ENCODE assay signal across 19 cellular contexts in genomic region chr21:45951676-45952075, GRCh38. TPM values are rescaled to one million over a fixed set of nuclear protein-coding genes. Genes with fewer than 3 reads are reported as not detected.
DNase-seq lines count a peak whose midpoint lies in the region; ATAC-seq and TF ChIP-seq lines count a peak whose summit lies in the region.
"Had no signal": no experiment of that assay in that cellular context is flagged by ENCODE, and none has a peak within 500 bp of the region (broad histone marks: within the 10 kb centered on the region; RNA-seq: fewer than 3 reads in every experiment).

No MANE protein-coding gene starts in this region.

- H3K27me3 ChIP-seq in right cardiac atrium (ENCODE audit: control insufficient read depth, insufficient read depth): no peaks in the 10 kb centered on the region
- H3K27me3 ChIP-seq in osteoblast (ENCODE audit: insufficient read depth, low read length): peaks cover 14% of the 10 kb centered on the region
- no peaks in the 10 kb centered on the region for H3K27me3 ChIP-seq in vagina

- no peaks in the 10 kb centered on the region for H4K20me1 ChIP-seq in osteoblast (ENCODE audit: insufficient read depth, low read length)

- H3K27ac ChIP-seq in right cardiac atrium (ENCODE audit: low read length): no peak overlapping the region
- H3K27ac ChIP-seq in osteoblast (ENCODE audit: low read depth, low read length): no peak overlapping the region
- peak overlapping the region; percentile 70 for H3K27ac ChIP-seq in vagina
- H3K27ac ChIP-seq: C4-2B, KMS-11, PC-9 had no signal

- H3K4me1 ChIP-seq in right cardiac atrium (ENCODE audit: control insufficient read depth, insufficient read depth, low read length) (no peaks in the 10 kb centered on the region), osteoblast (ENCODE audit: insufficient read depth, low read length) (peaks cover 7% of the 10 kb centered on the region), vagina (peaks cover 48% of the 10 kb centered on the region)

- peak; percentile 29 for DNase-seq in Right ventricle myocardium superior
- no peak for DNase-seq in right cardiac atrium
- peak; percentile 42 for DNase-seq in ecto neural progenitor cell (ENCODE audit: low spot score)
- peak; percentile 36 for DNase-seq in osteoblast (ENCODE audit: insufficient read length, low spot score, missing footprints)
- DNase-seq in vagina (ENCODE audit: extremely low spot score in 2 of 2): no peak
- DNase-seq in hippocampal formation (lab: John Stamatoyannopoulos, UW): no peak
- DNase-seq in mucosa of gallbladder (ENCODE audit: low spot score): no peak
- DNase-seq in NCI-H748 treated with DMSO at 0.1 percent for 48 hours (lab: John Stamatoyannopoulos, UW): no peak
- DNase-seq: 8988T, IMR-90, NCI-H1092 treated with DMSO at 0.1 percent for 48 hours, NCI-H1436 treated with DMSO at 0.1 percent for 48 hours, NCI-H2029 treated with DMSO at 0.1 percent for 48 hours, NCI-H226, PC-9, RPMI8226 had no signal

- WGBS in right cardiac atrium: 86% methylated on average over 15 of the region's 15 CpGs

- H2AFZ ChIP-seq in osteoblast (ENCODE audit: low read length): no peak overlapping the region
- H2AFZ ChIP-seq: PC-9 had no signal

- H3K4me3 ChIP-seq in right cardiac atrium (ENCODE audit: low read length) (no peak overlapping the region), osteoblast (ENCODE audit: insufficient read depth, low read length) (no peak overlapping the region), vagina (no peak overlapping the region)
- H3K4me3 ChIP-seq: PC-9 had no signal

- H3K4me2 ChIP-seq in osteoblast (ENCODE audit: insufficient read depth, low read length): no peak overlapping the region
- H3K4me2 ChIP-seq: KMS-11 had no signal

- H3K36me3 ChIP-seq in osteoblast (ENCODE audit: insufficient read depth, low read length) (no peaks in the 10 kb centered on the region), vagina (no peaks in the 10 kb centered on the region)

- no peak for ATAC-seq in Right ventricle myocardium superior (ENCODE audit: poor library complexity)
- no peak for ATAC-seq in right cardiac atrium
- ATAC-seq: SK-N-SH treated with all-trans-retinoic acid at 6 μM for 48 hours had no signal

- H3K9me3 ChIP-seq in right cardiac atrium (ENCODE audit: control insufficient read depth, low read length): no peaks in the 10 kb centered on the region
- no peaks in the 10 kb centered on the region for H3K9me3 ChIP-seq in osteoblast (ENCODE audit: low read depth, low read length)
- no peaks in the 10 kb centered on the region for H3K9me3 ChIP-seq in vagina

- TF ChIP-seq CTCF in osteoblast (IDR thresholded peaks at IDR 0.05; ENCODE audit: extremely low read depth, low read depth, low read length) (no peak), vagina (IDR thresholded peaks at IDR 0.05) (no peak)

- intact Hi-C loops in Right ventricle myocardium superior (cut with DNase I) (no loop called here), right cardiac atrium (cut with DNase I) (no loop called here), vagina (cut with DNase I) (no loop called here)

- H3K79me2 ChIP-seq in osteoblast (ENCODE audit: insufficient read depth, low read length): no peaks in the 10 kb centered on the region

- no peak for TF ChIP-seq POLR2A in vagina (IDR thresholded peaks at IDR 0.05)

RNA-seq across cellular contexts. Expression of gene COL6A1, which starts 29.9 kb away (rescaled TPM):
- total RNA-seq in Right ventricle myocardium superior (173 TPM), right cardiac atrium (100 to 1,000 TPM; 112 to 192 (median 171) TPM), osteoblast (1,531 and 1,612 TPM in 2 replicates), vagina (520 TPM), mucosa of gallbladder (583 TPM)
- polyA plus RNA-seq in right cardiac atrium: 165 TPM

Comparison
In these comparisons a context has a peak if more than half of its experiments do, and no peak if none do; other contexts are left out.
1. DNase-seq: peak in Right ventricle myocardium superior (single experiment), ecto neural progenitor cell (single experiment) and osteoblast (single experiment); none in right cardiac atrium (0 of 3), vagina (0 of 2), hippocampal formation (0 of 2), mucosa of gallbladder (single experiment) and NCI-H748 treated with DMSO at 0.1 percent for 48 hours (single experiment).